In genomic region chr1:213719462-213719861, GRCh38 we compare ENCODE assay signal across 30 cellular contexts.
"Had no signal": no experiment of that assay in that cellular context is flagged by ENCODE, and none has a peak within 500 bp of the region (broad histone marks: within the 10 kb centered on the region; RNA-seq: fewer than 3 reads in every experiment).

No MANE protein-coding gene starts in this region.

- ATAC-seq: activated CD4-positive, alpha-beta T cell treated with anti-CD3 and anti-CD28 coated beads for 36 hours; activated naive CD8-positive, alpha-beta T cell treated with anti-CD3 and anti-CD28 coated beads, Interleukin-2, amount 50 U/mL, for 24 hours; esophagus mucosa; left cardiac atrium; left ventricle myocardium superior; mucosa of descending colon; right lobe of liver; stimulated activated naive CD8-positive, alpha-beta T cell treated with anti-CD3 and anti-CD28 coated beads, Interleukin-15, Interleukin-2, amounts not matched to agents 100 U/mL and 50 U/mL, for 24 hours; T-helper 17 cell had no signal

- H3K9me3 ChIP-seq: breast epithelium, mucosa of descending colon, neutrophil, right lobe of liver, thoracic aorta, vagina had no signal

- DNase-seq: activated CD4-positive, alpha-beta T cell treated with anti-CD3 and anti-CD28 coated beads for 36 hours; activated CD4-positive, CD25-positive, alpha-beta regulatory T cell; activated CD8-positive, alpha-beta memory T cell treated with anti-CD3 and anti-CD28 coated beads for 24 hours; activated gamma-delta T cell treated with Interleukin-2 at 50 U/mL for 16 hours; activated naive CD4-positive, alpha-beta T cell treated with anti-CD3 and anti-CD28 coated beads, Interleukin-2, amount 50 U/mL, for 16 hours; activated naive CD8-positive, alpha-beta T cell treated with anti-CD3 and anti-CD28 coated beads, Interleukin-2, amount 50 U/mL, for 24 hours; activated T-cell treated with anti-CD3 and anti-CD28 coated beads, Interleukin-2, amount 50 U/mL, for 1 hour; amygdala; central memory CD4-positive, alpha-beta T cell; endodermal cell; foreskin fibroblast; head of caudate nucleus; hippocampal formation; left cardiac atrium; left ventricle myocardium superior; mucosa of descending colon; right lobe of liver; stimulated activated CD4-positive, alpha-beta T cell treated with anti-CD3 and anti-CD28 coated beads, Interleukin-2, amount 100 ng/mL, for 48 hours; stimulated activated naive CD8-positive, alpha-beta T cell treated with anti-CD3 and anti-CD28 coated beads, Interleukin-15, Interleukin-2, amounts not matched to agents 100 U/mL and 50 U/mL, for 24 hours; T-helper 17 cell; T1000 had no signal

- H3K9me3 Mint-ChIP-seq: endodermal cell, nephron had no signal

- FAIRE-seq: keratinocyte had no signal

- H3K4me1 ChIP-seq: breast epithelium, right lobe of liver, vagina had no signal

- H3K27ac Mint-ChIP-seq: activated CD4-positive, alpha-beta T cell treated with anti-CD3 and anti-CD28 coated beads for 36 hours; activated naive CD8-positive, alpha-beta T cell treated with anti-CD3 and anti-CD28 coated beads, Interleukin-2, amount 50 U/mL, for 24 hours; dendritic cell treated with granulocyte-macrophage colony-stimulating factor and Interleukin-4, amounts not matched to agents 40 ng/mL and 50 ng/mL, for 4 days; endodermal cell; nephron; T-helper 17 cell; type B pancreatic cell had no signal

- H3K4me3 ChIP-seq: breast epithelium, mucosa of descending colon, right lobe of liver, thoracic aorta, vagina had no signal

- H3K36me3 ChIP-seq: breast epithelium, neutrophil, right lobe of liver, thoracic aorta, vagina had no signal

- H3K4me1 Mint-ChIP-seq: activated CD4-positive, alpha-beta T cell treated with anti-CD3 and anti-CD28 coated beads for 36 hours; activated naive CD8-positive, alpha-beta T cell treated with anti-CD3 and anti-CD28 coated beads, Interleukin-2, amount 50 U/mL, for 24 hours; T-helper 17 cell had no signal

- H3K36me3 Mint-ChIP-seq: type B pancreatic cell had no signal

- H3K27me3 Mint-ChIP-seq: activated CD4-positive, alpha-beta T cell treated with anti-CD3 and anti-CD28 coated beads for 36 hours; activated naive CD8-positive, alpha-beta T cell treated with anti-CD3 and anti-CD28 coated beads, Interleukin-2, amount 50 U/mL, for 24 hours; dendritic cell treated with granulocyte-macrophage colony-stimulating factor and Interleukin-4, amounts not matched to agents 40 ng/mL and 50 ng/mL, for 4 days; T-helper 17 cell had no signal

- H3K4me3 Mint-ChIP-seq: activated CD4-positive, alpha-beta T cell treated with anti-CD3 and anti-CD28 coated beads for 36 hours; activated naive CD8-positive, alpha-beta T cell treated with anti-CD3 and anti-CD28 coated beads, Interleukin-2, amount 50 U/mL, for 24 hours; dendritic cell treated with granulocyte-macrophage colony-stimulating factor and Interleukin-4, amounts not matched to agents 40 ng/mL and 50 ng/mL, for 4 days; endodermal cell; nephron; T-helper 17 cell had no signal

- H3K27me3 ChIP-seq: breast epithelium, neutrophil, right lobe of liver, vagina had no signal
